Comparison of ENCODE assay signal across 2 cellular contexts in genomic region chr3:186998937-186999368, GRCh38.
TF ChIP-seq lines count a peak whose summit lies in the region.

No MANE protein-coding gene starts in this region.

TF ChIP-seq in GM23338, 12 proteins besides CTCF, POLR2A, EP300 and RAD21:
- no peak for TF ChIP-seq JUNB (IDR thresholded peaks at IDR 0.05; ENCODE audit: unreplicated experiment)
- no peak for TF ChIP-seq ZNF331 (CRISPR knock-in tag; IDR thresholded peaks at IDR 0.05; ENCODE audit: low read depth)
- TF ChIP-seq EZH2 (IDR thresholded peaks at IDR 0.05; ENCODE audit: low read depth, unreplicated experiment) = no peak
- no peak for TF ChIP-seq POLR2AphosphoS5 (IDR thresholded peaks at IDR 0.05; ENCODE audit: low read depth)
- no peak for TF ChIP-seq STAT1 (IDR thresholded peaks at IDR 0.05; ENCODE audit: unreplicated experiment)
- peak; percentile 69; the same call in 1 of the 2 replicates for TF ChIP-seq ZNF462 (CRISPR knock-in tag; IDR thresholded peaks at IDR 0.05)
- peak; percentile 52 for TF ChIP-seq CREB1 (CRISPR knock-in tag; IDR thresholded peaks at IDR 0.05; ENCODE audit: low read depth)
- no peak for TF ChIP-seq EZH2phosphoT487 (IDR thresholded peaks at IDR 0.05; ENCODE audit: unreplicated experiment)
- no peak for TF ChIP-seq ZNF114 (CRISPR knock-in tag; IDR thresholded peaks at IDR 0.05)
- TF ChIP-seq REST (IDR thresholded peaks at IDR 0.05; ENCODE audit: unreplicated experiment) = no peak
- TF ChIP-seq, protein P1, sequence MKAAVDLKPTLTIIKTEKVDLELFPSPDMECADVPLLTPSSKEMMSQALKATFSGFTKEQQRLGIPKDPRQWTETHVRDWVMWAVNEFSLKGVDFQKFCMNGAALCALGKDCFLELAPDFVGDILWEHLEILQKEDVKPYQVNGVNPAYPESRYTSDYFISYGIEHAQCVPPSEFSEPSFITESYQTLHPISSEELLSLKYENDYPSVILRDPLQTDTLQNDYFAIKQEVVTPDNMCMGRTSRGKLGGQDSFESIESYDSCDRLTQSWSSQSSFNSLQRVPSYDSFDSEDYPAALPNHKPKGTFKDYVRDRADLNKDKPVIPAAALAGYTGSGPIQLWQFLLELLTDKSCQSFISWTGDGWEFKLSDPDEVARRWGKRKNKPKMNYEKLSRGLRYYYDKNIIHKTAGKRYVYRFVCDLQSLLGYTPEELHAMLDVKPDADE (IDR thresholded peaks at IDR 0.05) = no peak
- peak; percentile 76; the same call in 1 of the 2 replicates for TF ChIP-seq NANOG (IDR thresholded peaks at IDR 0.05; ENCODE audit: borderline replicate concordance)

TF ChIP-seq in H1, 55 proteins besides CTCF, POLR2A, EP300 and RAD21:
- TF ChIP-seq POU5F1 (IDR thresholded peaks at IDR 0.05; ENCODE audit: low read depth, low read length) (peak; percentile 46; the same call in 1 of the 2 replicates), JUND (IDR thresholded peaks at IDR 0.05; ENCODE audit: low read length) (0 out of 2 replicates have a peak, but pooled peaks have one; percentile 46), PHF8 (conservative IDR thresholded peaks at IDR 0.05; ENCODE audit: low read depth, low read length) (0 out of 2 replicates have a peak, but pooled peaks have one; percentile 24), CHD7 (IDR thresholded peaks at IDR 0.05; ENCODE audit: insufficient replicate concordance, low read length) (peak; percentile 89), HDAC2 (IDR thresholded peaks at IDR 0.05; ENCODE audit: borderline replicate concordance in 1 of 2, low read depth in 2 of 2, low read length in 2 of 2) (peak; percentile 45 to 91; a peak in 2 of 4 replicates), SAP30 (IDR thresholded peaks at IDR 0.05; ENCODE audit: insufficient read depth, insufficient replicate concordance, low read length) (no peak), SIN3A (conservative IDR thresholded peaks at IDR 0.05 in 1 of 2, IDR thresholded peaks at IDR 0.05 in 1 of 2; ENCODE audit: low read depth in 1 of 2, low read length in 2 of 2) (0 out of 4 replicates have a peak, but pooled peaks have one; percentile 33 to 63), TEAD4 (IDR thresholded peaks at IDR 0.05; ENCODE audit: low read depth, low read length) (peak; percentile 45; the same call in 1 of the 2 replicates), SIX5 (IDR thresholded peaks at IDR 0.05; ENCODE audit: low read depth, low read length) (peak; percentile 28), CBX8 (IDR thresholded peaks at IDR 0.05; ENCODE audit: borderline replicate concordance, low read depth, low read length) (no peak), ASH2L (IDR thresholded peaks at IDR 0.05; ENCODE audit: low read length) (peak; percentile 68), CREB1 (IDR thresholded peaks at IDR 0.05) (0 out of 2 replicates have a peak, but pooled peaks have one; percentile 43), TCF12 (IDR thresholded peaks at IDR 0.05; ENCODE audit: low read depth, low read length) (peak; percentile 91), TBP (IDR thresholded peaks at IDR 0.05; ENCODE audit: low read depth, low read length) (peak; percentile 68), KDM5A (IDR thresholded peaks at IDR 0.05; ENCODE audit: low read length) (no peak), NANOG (IDR thresholded peaks at IDR 0.05; ENCODE audit: insufficient read depth, low read depth, low read length, poor library complexity, severe bottlenecking) (peak; percentile 86), SP1 (IDR thresholded peaks at IDR 0.05; ENCODE audit: low read depth, low read length) (peak; percentile 69; the same call in 1 of the 2 replicates), TAF1 (IDR thresholded peaks at IDR 0.05; ENCODE audit: low read depth, low read length) (peak; percentile 67), FOSL1 (IDR thresholded peaks at IDR 0.05; ENCODE audit: insufficient read depth, low read depth, low read length) (no peak)
- TF ChIP-seq, protein P2, sequence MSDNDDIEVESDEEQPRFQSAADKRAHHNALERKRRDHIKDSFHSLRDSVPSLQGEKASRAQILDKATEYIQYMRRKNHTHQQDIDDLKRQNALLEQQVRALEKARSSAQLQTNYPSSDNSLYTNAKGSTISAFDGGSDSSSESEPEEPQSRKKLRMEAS (IDR thresholded peaks at IDR 0.05) = peak; percentile 19; the same call in 1 of the 2 replicates
TF ChIP-seq in H1: peak in this region for 16.
